ENCODE assay signal across 21 cellular contexts in genomic region chr2:148007219-148007900, GRCh38. TPM values are rescaled to one million over a fixed set of nuclear protein-coding genes. Genes with fewer than 3 reads are reported as not detected.
DNase-seq lines count a peak whose midpoint lies in the region; ATAC-seq, FAIRE-seq and TF ChIP-seq lines count a peak whose summit lies in the region.
"Had no signal": no experiment of that assay in that cellular context is flagged by ENCODE, and none has a peak within 500 bp of the region (broad histone marks: within the 10 kb centered on the region; RNA-seq: fewer than 3 reads in every experiment).

No MANE protein-coding gene starts in this region.

- H3K4me3 Mint-ChIP-seq in Caco-2 (ENCODE audit: unreplicated experiment) (no peak overlapping the region), type B pancreatic cell (no peak overlapping the region)
- no peak overlapping the region for H3K4me3 Mint-ChIP-seq in activated T-cell treated with anti-CD3 and anti-CD28 coated beads, Interleukin-2, amount 50 U/mL, for 4 hours
- H3K4me3 Mint-ChIP-seq: B cell; CD4-positive, alpha-beta T cell; CD8-positive, alpha-beta T cell had no signal

- H3K4me2 ChIP-seq in A549: no peak overlapping the region
- H3K4me2 ChIP-seq: BLaER1 treated with 17β-estradiol and CSF1 and Interleukin-3, amounts not matched to agents 10 nM and 100 nM had no signal

- no peak for TF ChIP-seq CTCF in A549 (IDR thresholded peaks at IDR 0.05)
- no peak for TF ChIP-seq CTCF in Caco-2 (IDR thresholded peaks at IDR 0.05; ENCODE audit: insufficient read depth in 1 of 2, low read depth in 1 of 2, low read length in 1 of 2, severe bottlenecking in 1 of 2, unreplicated experiment in 1 of 2)
- no peak for TF ChIP-seq CTCF in HEK293 (tag by site-specific recombination; IDR thresholded peaks at IDR 0.05)
- TF ChIP-seq CTCF in type B pancreatic cell (conservative IDR thresholded peaks at IDR 0.05): no peak
- no peak for TF ChIP-seq CTCF in suprapubic skin (IDR thresholded peaks at IDR 0.05)

- 92% methylated on average over 5 of the region's 5 CpGs for WGBS in A549 (ENCODE audit: missing lambda C conversion rate)
- 77% methylated on average over 5 of the region's 5 CpGs for WGBS in suprapubic skin

- H3K36me3 ChIP-seq in Caco-2 (ENCODE audit: control insufficient read depth, insufficient read depth, low read length) (no peaks in the 10 kb centered on the region), HEK293 (ENCODE audit: control insufficient read depth in 2 of 2, insufficient read depth in 1 of 2, low read length in 2 of 2) (peaks cover 0 to 5% of the 10 kb centered on the region in 2 experiments; a peak in 1 of 3 replicates), suprapubic skin (no peaks in the 10 kb centered on the region)

- H3K4me1 Mint-ChIP-seq in Caco-2 (ENCODE audit: low read depth, unreplicated experiment) (peaks cover 11% of the 10 kb centered on the region), type B pancreatic cell (ENCODE audit: unreplicated experiment) (no peaks in the 10 kb centered on the region)
- peaks cover 34% of the 10 kb centered on the region for H3K4me1 Mint-ChIP-seq in activated T-cell treated with anti-CD3 and anti-CD28 coated beads, Interleukin-2, amount 50 U/mL, for 4 hours (ENCODE audit: low read depth)

- H3K4me1 ChIP-seq in A549 (no peaks in the 10 kb centered on the region), Caco-2 (no peaks in the 10 kb centered on the region), HEK293 (ENCODE audit: control insufficient read depth, insufficient read depth, low read length) (no peaks in the 10 kb centered on the region), suprapubic skin (no peaks in the 10 kb centered on the region)
- H3K4me1 ChIP-seq: BLaER1 treated with 17β-estradiol and CSF1 and Interleukin-3, amounts not matched to agents 10 nM and 100 nM had no signal

- H3K27me3 ChIP-seq in Caco-2 (replicated peaks; ENCODE audit: control insufficient read depth, insufficient read depth, low read length) (no peaks in the 10 kb centered on the region), suprapubic skin (no peaks in the 10 kb centered on the region)
- H3K27me3 ChIP-seq: BLaER1 treated with 17β-estradiol and CSF1 and Interleukin-3, amounts not matched to agents 10 nM and 100 nM had no signal

- H3K27ac Mint-ChIP-seq in Caco-2 (ENCODE audit: unreplicated experiment) (peak overlapping the region; percentile 65), type B pancreatic cell (peak overlapping the region; percentile 95)
- H3K27ac Mint-ChIP-seq: B cell; CD4-positive, alpha-beta T cell; CD8-positive, alpha-beta T cell had no signal

- no TSS peak for BruUV-seq in Caco-2 (replicated peaks; lab: Mats Ljungman, UMichigan)

- DNase-seq in A549 (ENCODE audit: low read depth in 1 of 2, low spot score in 1 of 2) (no peak), Caco-2 (no peak), type B pancreatic cell (ENCODE audit: extremely low spot score, unreplicated experiment) (no peak), suprapubic skin (ENCODE audit: low spot score in 2 of 2) (no peak)
- DNase-seq in activated T-cell treated with anti-CD3 and anti-CD28 coated beads, Interleukin-2, amount 50 U/mL, for 4 hours: no peak
- DNase-seq: 8988T; AML-193; CD4-positive, alpha-beta T cell; CD8-positive, alpha-beta T cell; DMS79 treated with DMSO at 0.1 percent for 48 hours; GF-D8 had no signal

- POLR2A ChIA-PET in A549 (lab: Yijun Ruan, JAX) (interaction anchor here (1.0 kb wide), 1 partner anchor 13 kb away, joined by 7 read pairs; the partner anchor contains the start of genes MBD5 and ORC4), Caco-2 (lab: Charles Lee) (no interaction called here), HEK293 (lab: Yijun Ruan, JAX) (no interaction called here)

- no peak for TF ChIP-seq RAD21 in A549 (conservative IDR thresholded peaks at IDR 0.05 in 1 of 2, IDR thresholded peaks at IDR 0.05 in 1 of 2)

- no peak for TF ChIP-seq POLR2A in A549 (IDR thresholded peaks at IDR 0.05; ENCODE audit: low read length)
- TF ChIP-seq POLR2A in suprapubic skin (IDR thresholded peaks at IDR 0.05): no peak

- TF ChIP-seq EP300 in A549 (IDR thresholded peaks at IDR 0.05): no peak
- no peak for TF ChIP-seq EP300 in suprapubic skin (IDR thresholded peaks at IDR 0.05)

- H3K9me3 Mint-ChIP-seq in Caco-2 (ENCODE audit: unreplicated experiment): peaks cover 46% of the 10 kb centered on the region
- H3K9me3 Mint-ChIP-seq in type B pancreatic cell: peaks cover 20% of the 10 kb centered on the region
- H3K9me3 Mint-ChIP-seq in activated T-cell treated with anti-CD3 and anti-CD28 coated beads, Interleukin-2, amount 50 U/mL, for 4 hours: peaks cover 21% of the 10 kb centered on the region

- intact Hi-C loops in Caco-2 (cut with micrococcal nuclease; ENCODE audit: unreplicated experiment): no loop called here

- FAIRE-seq in A549 (lab: Jason Lieb, UNC): no peak
- FAIRE-seq: A204.1, D721Med, G401.6, GM12891, GM19239 had no signal

- no peak overlapping the region for H3K27ac ChIP-seq in A549
- H3K27ac ChIP-seq in HEK293 (ENCODE audit: extremely low read depth, low read depth, low read length): no peak overlapping the region
- no peak overlapping the region for H3K27ac ChIP-seq in suprapubic skin
- H3K27ac ChIP-seq: BLaER1 treated with 17β-estradiol and CSF1 and Interleukin-3, amounts not matched to agents 10 nM and 100 nM; C4-2B had no signal

- CTCF ChIA-PET in A549 (lab: Yijun Ruan, JAX): no interaction called here
- CTCF ChIA-PET in Caco-2 (lab: Charles Lee): no interaction called here
- CTCF ChIA-PET in HEK293 (lab: Yijun Ruan, JAX): no interaction called here

- ATAC-seq in A549 (no peak), HG03175 (IDR thresholded peaks at IDR 0.05; ENCODE audit: unreplicated experiment) (no peak)
- ATAC-seq in activated T-cell treated with anti-CD3 and anti-CD28 coated beads, Interleukin-2, amount 50 U/mL, for 4 hours: no peak
- ATAC-seq: CD8-positive, alpha-beta T cell had no signal

- H3K9me3 ChIP-seq in A549 (0 out of 3 replicates have a peak, but pooled peaks cover 5% of the 10 kb centered on the region), Caco-2 (peaks cover 6% of the 10 kb centered on the region; the same call in 1 of the 2 replicates), HEK293 (ENCODE audit: control insufficient read depth, insufficient read depth, low read depth, low read length) (no peaks in the 10 kb centered on the region), suprapubic skin (no peaks in the 10 kb centered on the region)

- H3K27me3 Mint-ChIP-seq in Caco-2 (ENCODE audit: insufficient read depth, unreplicated experiment) (no peaks in the 10 kb centered on the region), type B pancreatic cell (no peaks in the 10 kb centered on the region)
- no peaks in the 10 kb centered on the region for H3K27me3 Mint-ChIP-seq in activated T-cell treated with anti-CD3 and anti-CD28 coated beads, Interleukin-2, amount 50 U/mL, for 4 hours (ENCODE audit: low read depth)
- H3K27me3 Mint-ChIP-seq: B cell; CD4-positive, alpha-beta T cell had no signal

- peaks cover 9% of the 10 kb centered on the region for H3K36me3 Mint-ChIP-seq in Caco-2 (ENCODE audit: insufficient read depth, unreplicated experiment)
- peaks cover 31% of the 10 kb centered on the region for H3K36me3 Mint-ChIP-seq in type B pancreatic cell
- peaks cover 36% of the 10 kb centered on the region for H3K36me3 Mint-ChIP-seq in activated T-cell treated with anti-CD3 and anti-CD28 coated beads, Interleukin-2, amount 50 U/mL, for 4 hours (ENCODE audit: insufficient read depth)

- H3K4me3 ChIP-seq in A549 (no peak overlapping the region), Caco-2 (ENCODE audit: low read depth, low read length) (no peak overlapping the region), HEK293 (ENCODE audit: low read depth, low read length) (no peak overlapping the region), suprapubic skin (no peak overlapping the region)
- H3K4me3 ChIP-seq: BLaER1 treated with 17β-estradiol and CSF1 and Interleukin-3, amounts not matched to agents 10 nM and 100 nM had no signal

TF ChIP-seq in A549, 52 proteins besides CTCF, POLR2A, EP300 and RAD21:
- TF ChIP-seq CHD4 (IDR thresholded peaks at IDR 0.05; ENCODE audit: borderline replicate concordance) (no peak), NR3C1 (IDR thresholded peaks at IDR 0.05) (no peak), MAFK (IDR thresholded peaks at IDR 0.05; ENCODE audit: partially characterized antibody) (peak; percentile 36), MAX (IDR thresholded peaks at IDR 0.05) (no peak)

TF ChIP-seq in HEK293, 187 proteins besides CTCF, POLR2A, EP300 and RAD21:
- peak; percentile 98 for TF ChIP-seq ZNF558 (tag by site-specific recombination; IDR thresholded peaks at IDR 0.05)
- no peak for TF ChIP-seq PRDM1 (tag by site-specific recombination; IDR thresholded peaks at IDR 0.05)

RNA-seq across cellular contexts. Expression of gene ORC4, which starts 13.2 kb away (rescaled TPM):
- polyA plus RNA-seq in A549 (2011; rRNA removed) (60.4 and 99.1 TPM in 2 replicates), A549 (2017; fragmentation: RNase III; extraction: RNeasy Plus Mini Kit Qiagen cat#74134 plus additional on column Dnase treatment) (35.5 to 38.5 TPM (median 38.2 TPM) in 3 replicates)
- 15.2 and 16.0 TPM in 2 replicates for polyA plus RNA-seq in A549 (2012; cell fraction: cytosol; rRNA removed)
- 11.5 and 35.0 TPM in 2 replicates for polyA plus RNA-seq in A549 (2012; cell fraction: nucleus; rRNA removed)
- polyA minus RNA-seq in A549 (2011; rRNA and poly(A)+ RNA removed): 26.9 and 31.5 TPM in 2 replicates
- total RNA-seq in Caco-2 (2022) (56.3 and 59.9 TPM in 2 replicates), type B pancreatic cell (ENCODE audit: low replicate concordance) (57.3 and 59.1 TPM in 2 replicates), suprapubic skin (10 to 100 TPM; 35.0 to 77.2 (median 57.4) TPM)
- 10 to 100 TPM; 29.3 to 29.9 (median 29.6) TPM for total RNA-seq in activated T-cell treated with anti-CD3 and anti-CD28 coated beads, Interleukin-2, amount 50 U/mL, for 4 hours

RNA-seq across cellular contexts. Expression of gene MBD5, which starts 13.5 kb away (rescaled TPM):
- 21.5 and 24.1 TPM in 2 replicates for polyA plus RNA-seq in A549 (2011; rRNA removed)
- 4.4 and 5.7 TPM in 2 replicates for polyA plus RNA-seq in A549 (2012; cell fraction: cytosol; rRNA removed)
- polyA plus RNA-seq in A549 (2012; cell fraction: nucleus; rRNA removed): 3.6 and 4.5 TPM in 2 replicates
- polyA plus RNA-seq in A549 (2017; fragmentation: RNase III; extraction: RNeasy Plus Mini Kit Qiagen cat#74134 plus additional on column Dnase treatment): 4.3 to 5.9 TPM (median 5.4 TPM) in 3 replicates
- 72.7 and 97.7 TPM in 2 replicates for polyA minus RNA-seq in A549 (2011; rRNA and poly(A)+ RNA removed)
- total RNA-seq in Caco-2 (2022): 23.7 and 27.5 TPM in 2 replicates
- total RNA-seq in type B pancreatic cell (ENCODE audit: low replicate concordance): 38.8 and 54.7 TPM in 2 replicates
- total RNA-seq in activated T-cell treated with anti-CD3 and anti-CD28 coated beads, Interleukin-2, amount 50 U/mL, for 4 hours: 1 to 10 TPM; 8.1 to 8.9 (median 8.2) TPM
- total RNA-seq in suprapubic skin: 10 to 100 TPM; 11.9 to 51.9 (median 19.7) TPM
